In the genomic region with DNA sequence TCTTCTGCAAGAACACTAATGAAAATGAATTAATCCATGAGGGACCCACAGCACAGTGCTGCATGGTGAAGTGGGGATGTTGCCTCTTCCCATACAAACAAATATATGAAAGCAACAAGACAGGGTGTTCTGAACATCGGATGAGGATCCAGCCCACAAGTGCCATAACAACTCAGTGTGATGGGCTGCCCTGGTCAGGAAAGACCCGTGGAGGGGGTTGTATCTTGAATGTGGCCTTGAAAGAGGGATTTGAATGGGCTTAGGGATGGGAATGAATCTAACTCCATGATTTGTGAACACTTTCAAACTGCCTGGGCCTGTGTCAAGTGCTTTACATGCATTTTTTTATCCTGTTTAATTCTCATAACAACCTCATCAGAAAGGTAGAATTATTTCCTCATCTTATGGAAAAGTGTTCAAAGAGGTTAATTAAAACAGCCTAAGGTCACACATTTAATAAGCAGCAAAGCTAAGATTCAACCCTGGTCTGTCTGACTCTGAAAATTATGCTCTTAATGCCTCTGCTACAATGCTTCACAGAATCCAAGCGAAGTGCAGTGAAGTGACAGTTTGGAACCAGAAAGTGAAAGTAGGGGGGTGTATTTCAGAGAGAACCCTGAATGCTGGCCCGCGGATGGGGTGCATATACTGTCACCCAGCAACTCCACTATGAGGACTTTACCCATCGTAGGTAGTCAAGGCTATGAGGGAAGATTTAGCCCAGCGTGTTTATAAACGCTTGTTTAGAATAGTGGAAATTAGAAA, we compare ENCODE assay signal across 9 cellular contexts.
A peak's percentile ranks its signal among the peaks of the same experiment; 100 is the strongest.
DNase-seq lines count a peak whose midpoint lies in the region; ATAC-seq, FAIRE-seq and TF ChIP-seq lines count a peak whose summit lies in the region.
"Had no signal": no experiment of that assay in that cellular context is flagged by ENCODE, and none has a peak within 500 bp of the region (broad histone marks: within the 10 kb centered on the region; RNA-seq: fewer than 3 reads in every experiment).

No MANE protein-coding gene starts in this region.

- H3K27me3 ChIP-seq in astrocyte (ENCODE audit: insufficient read depth, low read length) (no peaks in the 10 kb centered on the region), heart right ventricle (no peaks in the 10 kb centered on the region)
- H3K27me3 ChIP-seq: SJSA1 had no signal

- H3K27me3 Mint-ChIP-seq in astrocyte (ENCODE audit: low read depth, unreplicated experiment): peaks cover 9% of the 10 kb centered on the region
- H3K27me3 Mint-ChIP-seq in osteocyte (ENCODE audit: unreplicated experiment): no peaks in the 10 kb centered on the region

- peak overlapping the region; percentile 72 for H2AFZ ChIP-seq in astrocyte (ENCODE audit: low read depth, low read length)

- H4K20me1 ChIP-seq in astrocyte (ENCODE audit: insufficient read depth, low read length): no peaks in the 10 kb centered on the region

- peaks cover 36% of the 10 kb centered on the region for H3K4me1 Mint-ChIP-seq in astrocyte (ENCODE audit: low read depth, unreplicated experiment)
- H3K4me1 Mint-ChIP-seq in osteocyte (ENCODE audit: unreplicated experiment): peaks cover 50% of the 10 kb centered on the region

- H3K36me3 Mint-ChIP-seq in astrocyte (ENCODE audit: low read depth, unreplicated experiment) (no peaks in the 10 kb centered on the region), osteocyte (ENCODE audit: unreplicated experiment) (no peaks in the 10 kb centered on the region)

- no peak overlapping the region for H3K27ac Mint-ChIP-seq in astrocyte (ENCODE audit: unreplicated experiment)
- H3K27ac Mint-ChIP-seq in osteocyte (ENCODE audit: unreplicated experiment): peak overlapping the region; percentile 20

- H3K4me2 ChIP-seq in astrocyte (ENCODE audit: low read length): peak overlapping the region; percentile 80

- H3K4me3 Mint-ChIP-seq in astrocyte (ENCODE audit: unreplicated experiment) (peak overlapping the region; percentile 50), osteocyte (ENCODE audit: unreplicated experiment) (no peak overlapping the region)

- TF ChIP-seq CTCF in astrocyte (IDR thresholded peaks at IDR 0.05; ENCODE audit: insufficient read depth, low read depth, low read length): no peak
- no peak for TF ChIP-seq CTCF in osteocyte (IDR thresholded peaks at IDR 0.05)
- TF ChIP-seq CTCF in heart right ventricle (IDR thresholded peaks at IDR 0.05): no peak

- peak; percentile 52 for ATAC-seq in GM18868 (IDR thresholded peaks at IDR 0.05; ENCODE audit: unreplicated experiment)
- ATAC-seq in HG03342 (IDR thresholded peaks at IDR 0.05; ENCODE audit: unreplicated experiment): peak; percentile 69
- no peak for ATAC-seq in heart right ventricle

- H3K9ac ChIP-seq in astrocyte (ENCODE audit: low read length): peak overlapping the region; percentile 65

- H3K4me1 ChIP-seq in astrocyte (ENCODE audit: insufficient read depth, low read length): peaks cover 48% of the 10 kb centered on the region
- peaks cover 5 to 67% (median 21%) of the 10 kb centered on the region in 9 donors for H3K4me1 ChIP-seq in heart right ventricle

- H3K4me3 ChIP-seq in astrocyte (ENCODE audit: insufficient read depth, low read depth, low read length) (no peak overlapping the region), heart right ventricle (no peak overlapping the region)
- H3K4me3 ChIP-seq: SJSA1 had no signal

- FAIRE-seq in astrocyte (lab: Jason Lieb, UNC) (no peak), frontal cortex (lab: Jason Lieb, UNC) (no peak)

- no peaks in the 10 kb centered on the region for H3K36me3 ChIP-seq in astrocyte (ENCODE audit: insufficient read depth, low read length)
- no peaks in the 10 kb centered on the region for H3K36me3 ChIP-seq in heart right ventricle
- H3K36me3 ChIP-seq: SJSA1 had no signal

- intact Hi-C loops in heart right ventricle (cut with DNase I): no loop called here

- no peaks in the 10 kb centered on the region for H3K9me3 ChIP-seq in astrocyte (ENCODE audit: insufficient read depth, low read depth, low read length)
- H3K9me3 ChIP-seq in heart right ventricle: no peaks in the 10 kb centered on the region
- H3K9me3 ChIP-seq: SJSA1 had no signal

- peak overlapping the region; percentile 3 for H3K27ac ChIP-seq in astrocyte (ENCODE audit: low read depth, low read length)
- peak overlapping the region in 1 of 10 donors; percentile 26 for H3K27ac ChIP-seq in heart right ventricle
- H3K27ac ChIP-seq: SJSA1 had no signal

- WGBS in heart right ventricle, 2 donors: 88 to 89% methylated on average over 8 of the region's 8 CpGs

- H3K9me3 Mint-ChIP-seq in astrocyte (ENCODE audit: unreplicated experiment) (no peaks in the 10 kb centered on the region), osteocyte (ENCODE audit: unreplicated experiment) (no peaks in the 10 kb centered on the region)

- DNase-seq in astrocyte (ENCODE audit: low read depth) (no peak), osteocyte (ENCODE audit: extremely low spot score, unreplicated experiment) (no peak), HEK293T (ENCODE audit: extremely low spot score) (no peak), cerebellar cortex (ENCODE audit: low spot score) (no peak), heart right ventricle (no peak), frontal cortex (ENCODE audit: low spot score in 2 of 2) (no peak)

- CTCF ChIA-PET in HEK293T (lab: Yijun Ruan, JAX): no interaction called here

- POLR2A ChIA-PET in HEK293T (lab: Yijun Ruan, JAX): no interaction called here

- no peaks in the 10 kb centered on the region for H3K79me2 ChIP-seq in astrocyte (ENCODE audit: insufficient read depth, low read length)

TF ChIP-seq in HEK293T, 16 proteins besides CTCF, POLR2A, EP300 and RAD21:
- TF ChIP-seq SP1 (IDR thresholded peaks at IDR 0.05): no peak
- TF ChIP-seq L3MBTL2 (conservative IDR thresholded peaks at IDR 0.05): no peak
- TF ChIP-seq FOXK2 (IDR thresholded peaks at IDR 0.05): no peak
- no peak for TF ChIP-seq BHLHE40 (IDR thresholded peaks at IDR 0.05; ENCODE audit: borderline replicate concordance)
- no peak for TF ChIP-seq TARDBP (IDR thresholded peaks at IDR 0.05)
- TF ChIP-seq ELF4 (IDR thresholded peaks at IDR 0.05): no peak
- no peak for TF ChIP-seq ARNT (IDR thresholded peaks at IDR 0.05)
- TF ChIP-seq FOXM1 (IDR thresholded peaks at IDR 0.05; ENCODE audit: borderline replicate concordance): no peak
- TF ChIP-seq LEF1 (IDR thresholded peaks at IDR 0.05; ENCODE audit: borderline replicate concordance): no peak
- no peak for TF ChIP-seq ZNF384 (IDR thresholded peaks at IDR 0.05)
- TF ChIP-seq NFRKB (IDR thresholded peaks at IDR 0.05): no peak
- no peak for TF ChIP-seq SUZ12 (IDR thresholded peaks at IDR 0.05)
- TF ChIP-seq HDGF (IDR thresholded peaks at IDR 0.05; ENCODE audit: borderline replicate concordance): no peak
- no peak for TF ChIP-seq CTBP1 (IDR thresholded peaks at IDR 0.05; ENCODE audit: borderline replicate concordance)
- TF ChIP-seq, protein P1, sequence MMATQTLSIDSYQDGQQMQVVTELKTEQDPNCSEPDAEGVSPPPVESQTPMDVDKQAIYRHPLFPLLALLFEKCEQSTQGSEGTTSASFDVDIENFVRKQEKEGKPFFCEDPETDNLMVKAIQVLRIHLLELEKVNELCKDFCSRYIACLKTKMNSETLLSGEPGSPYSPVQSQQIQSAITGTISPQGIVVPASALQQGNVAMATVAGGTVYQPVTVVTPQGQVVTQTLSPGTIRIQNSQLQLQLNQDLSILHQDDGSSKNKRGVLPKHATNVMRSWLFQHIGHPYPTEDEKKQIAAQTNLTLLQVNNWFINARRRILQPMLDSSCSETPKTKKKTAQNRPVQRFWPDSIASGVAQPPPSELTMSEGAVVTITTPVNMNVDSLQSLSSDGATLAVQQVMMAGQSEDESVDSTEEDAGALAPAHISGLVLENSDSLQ (IDR thresholded peaks at IDR 0.05): no peak
- no peak for TF ChIP-seq FOXA1 (IDR thresholded peaks at IDR 0.05)

Comparison
In these comparisons a context has a peak if more than half of its experiments do, and no peak if none do; other contexts are left out.
1. ATAC-seq: peak in GM18868 (single experiment) and HG03342 (single experiment); none in heart right ventricle (0 of 8).